In genomic region chr12:11769723-11770514, GRCh38 we compare ENCODE assay signal across 14 cellular contexts.
DNase-seq lines count a peak whose midpoint lies in the region; ATAC-seq and TF ChIP-seq lines count a peak whose summit lies in the region.
"Had no signal": no experiment of that assay in that cellular context is flagged by ENCODE, and none has a peak within 500 bp of the region (broad histone marks: within the 10 kb centered on the region; RNA-seq: fewer than 3 reads in every experiment).

No MANE protein-coding gene starts in this region.

- no peak overlapping the region for H3K4me3 Mint-ChIP-seq in activated CD4-positive, alpha-beta T cell treated with anti-CD3 and anti-CD28 coated beads for 36 hours
- H3K4me3 Mint-ChIP-seq in effector memory CD8-positive, alpha-beta T cell, result no peak overlapping the region

- peak overlapping the region; percentile 29 for H3K27ac Mint-ChIP-seq in activated CD4-positive, alpha-beta T cell treated with anti-CD3 and anti-CD28 coated beads for 36 hours
- peak overlapping the region; percentile 51 to 55 for H3K27ac Mint-ChIP-seq in effector memory CD8-positive, alpha-beta T cell

- peaks cover 98% of the 10 kb centered on the region for H3K4me1 Mint-ChIP-seq in activated CD4-positive, alpha-beta T cell treated with anti-CD3 and anti-CD28 coated beads for 36 hours
- H3K4me1 Mint-ChIP-seq in effector memory CD8-positive, alpha-beta T cell (ENCODE audit: low read depth in 2 of 2), result peaks cover 30 to 46% of the 10 kb centered on the region in 2 donors

- H3K9me3 ChIP-seq in PC-9 (ENCODE audit: insufficient read depth, low read depth) (peaks cover 4% of the 10 kb centered on the region; the same call in 1 of the 2 replicates), spleen (no peaks in the 10 kb centered on the region), gastrocnemius medialis (no peaks in the 10 kb centered on the region)
- H3K9me3 ChIP-seq: SK-N-SH had no signal

- no peaks in the 10 kb centered on the region for H3K9me2 ChIP-seq in PC-9 (ENCODE audit: insufficient read depth)
- H3K9me2 ChIP-seq: SK-N-SH had no signal

- H3K27ac ChIP-seq in PC-9 (no peak overlapping the region), spleen (peak overlapping the region in 5 of 8 donors; percentile 23 to 54 (median 49)), gastrocnemius medialis (no peak overlapping the region)

- ATAC-seq in activated CD4-positive, alpha-beta T cell treated with anti-CD3 and anti-CD28 coated beads for 36 hours, result no peak
- peak; percentile 44 for ATAC-seq in effector memory CD8-positive, alpha-beta T cell (replicated peaks)
- no peak for ATAC-seq in HG02840 (IDR thresholded peaks at IDR 0.05; ENCODE audit: low FRiP score, unreplicated experiment)
- ATAC-seq in HG02884 (IDR thresholded peaks at IDR 0.05; ENCODE audit: unreplicated experiment), result no peak
- ATAC-seq in gastrocnemius medialis, result no peak

- no peak for TF ChIP-seq POLR2A in spleen (IDR thresholded peaks at IDR 0.05)
- TF ChIP-seq POLR2A in gastrocnemius medialis (IDR thresholded peaks at IDR 0.05), result no peak

- H3K27me3 ChIP-seq in PC-9 (ENCODE audit: insufficient read depth, low read depth), result no peaks in the 10 kb centered on the region
- H3K27me3 ChIP-seq in spleen (replicated peaks in 1 of 7), result no peaks in the 10 kb centered on the region
- no peaks in the 10 kb centered on the region for H3K27me3 ChIP-seq in gastrocnemius medialis
- H3K27me3 ChIP-seq: dorsolateral prefrontal cortex had no signal

- H3K36me3 ChIP-seq in PC-9 (ENCODE audit: low read depth), result peaks cover 7% of the 10 kb centered on the region; the same call in 1 of the 2 replicates
- H3K36me3 ChIP-seq in spleen, result peaks cover 0 to 17% (median 0%) of the 10 kb centered on the region in 6 donors
- no peaks in the 10 kb centered on the region for H3K36me3 ChIP-seq in gastrocnemius medialis

- TSS peak; percentile 2 for BruUV-seq in PC-9 (replicated peaks; lab: Mats Ljungman, UMichigan)

- POLR2A ChIA-PET in activated CD4-positive, alpha-beta T cell treated with anti-CD3 and anti-CD28 coated beads for 36 hours (lab: Charles Lee), result no interaction called here
- POLR2A ChIA-PET in PC-9 (lab: Charles Lee; ENCODE audit: unreplicated experiment), result no interaction called here

- H3K4me3 ChIP-seq in PC-9 (no peak overlapping the region), spleen (no peak overlapping the region), gastrocnemius medialis (no peak overlapping the region)
- H3K4me3 ChIP-seq: dorsolateral prefrontal cortex had no signal

- H3K4me1 ChIP-seq in PC-9 (replicated peaks; ENCODE audit: insufficient read depth), result peaks cover 13% of the 10 kb centered on the region
- peaks cover 43 to 100% (median 70%) of the 10 kb centered on the region in 6 donors for H3K4me1 ChIP-seq in spleen
- H3K4me1 ChIP-seq in gastrocnemius medialis, result peaks cover 12 to 42% of the 10 kb centered on the region in 2 donors

- in situ Hi-C loops in gastrocnemius medialis (cut with MboI; ENCODE audit: low sequenced_read_pairs in 4 of 4), result no loop called here

- peaks cover 42% of the 10 kb centered on the region for H3K36me3 Mint-ChIP-seq in activated CD4-positive, alpha-beta T cell treated with anti-CD3 and anti-CD28 coated beads for 36 hours (ENCODE audit: low read depth)
- H3K36me3 Mint-ChIP-seq in effector memory CD8-positive, alpha-beta T cell (ENCODE audit: insufficient read depth), result peaks cover 5% of the 10 kb centered on the region

- peaks cover 14% of the 10 kb centered on the region for H3K79me2 ChIP-seq in PC-9 (ENCODE audit: low read depth)

- H3K4me2 ChIP-seq in PC-9, result no peak overlapping the region
- H3K4me2 ChIP-seq: SK-N-SH had no signal

- H3K9me3 Mint-ChIP-seq in activated CD4-positive, alpha-beta T cell treated with anti-CD3 and anti-CD28 coated beads for 36 hours (ENCODE audit: low read depth), result no peaks in the 10 kb centered on the region
- H3K9me3 Mint-ChIP-seq in effector memory CD8-positive, alpha-beta T cell, result no peaks in the 10 kb centered on the region

- DNase-seq in activated CD4-positive, alpha-beta T cell treated with anti-CD3 and anti-CD28 coated beads for 36 hours, result no peak
- no peak for DNase-seq in activated CD4-positive, alpha-beta T cell treated with anti-CD3 and anti-CD28 coated beads for 1 hour
- no peak for DNase-seq in PC-9
- DNase-seq in effector memory CD8-positive, alpha-beta T cell, result no peak
- DNase-seq in spleen, result no peak
- no peak for DNase-seq in gastrocnemius medialis
- DNase-seq: 8988T; activated T-cell treated with anti-CD3 and anti-CD28 coated beads, Interleukin-2, amount 50 U/mL, for 1 hour; dorsolateral prefrontal cortex; NCI-H2171; occipital lobe; SK-N-SH had no signal

- no peaks in the 10 kb centered on the region for H3K27me3 Mint-ChIP-seq in activated CD4-positive, alpha-beta T cell treated with anti-CD3 and anti-CD28 coated beads for 36 hours
- no peaks in the 10 kb centered on the region for H3K27me3 Mint-ChIP-seq in effector memory CD8-positive, alpha-beta T cell

- CTCF ChIA-PET in activated CD4-positive, alpha-beta T cell treated with anti-CD3 and anti-CD28 coated beads for 36 hours (lab: Charles Lee), result interaction anchor here (0.6 to 1.5 kb wide), 4 partner anchors 10 to 240 kb away, joined by 3 to 5 read pairs (median 4); no protein-coding TSS in a partner anchor
- CTCF ChIA-PET in PC-9 (lab: Charles Lee), result no interaction called here

- no peak for TF ChIP-seq CTCF in PC-9 (conservative IDR thresholded peaks at IDR 0.05)
- no peak for TF ChIP-seq CTCF in spleen (IDR thresholded peaks at IDR 0.05 in 8 of 11, conservative IDR thresholded peaks at IDR 0.05 in 3 of 11)
- TF ChIP-seq CTCF in gastrocnemius medialis (IDR thresholded peaks at IDR 0.05 in 4 of 5, conservative IDR thresholded peaks at IDR 0.05 in 1 of 5), result no peak

- peaks cover 12% of the 10 kb centered on the region; the same call in 1 of the 2 replicates for H3F3A ChIP-seq in PC-9 (ENCODE audit: insufficient read depth, low read depth)

- 0 out of 2 replicates have a peak, but pooled peaks cover 3% of the 10 kb centered on the region for H4K20me1 ChIP-seq in PC-9 (ENCODE audit: insufficient read depth)

- 47 to 64% (median 51%) methylated on average over 12 of the region's 12 CpGs for WGBS in spleen, 5 donors

- intact Hi-C loops in activated CD4-positive, alpha-beta T cell treated with anti-CD3 and anti-CD28 coated beads for 36 hours (cut with DNase I, micrococcal nuclease), result loop anchor here (2.0 to 10.0 kb wide), 7 partner anchors 58 to 945 kb away; partner anchors contain the start of gene CDKN1B (in 1 of the 2)
- intact Hi-C loops in PC-9 (cut with micrococcal nuclease; ENCODE audit: unreplicated experiment), result no loop called here
- intact Hi-C loops in spleen (cut with DNase I; ENCODE audit: low total_unique reads), result no loop called here
- intact Hi-C loops in gastrocnemius medialis (cut with DNase I; ENCODE audit: low total_unique reads), result no loop called here

- H2AFZ ChIP-seq in PC-9, result no peak overlapping the region

Comparison
In these comparisons a context has a peak if more than half of its experiments do, and no peak if none do; other contexts are left out.
1. H3K27ac ChIP-seq: peak in spleen (5 of 8); none in PC-9 (single experiment) and gastrocnemius medialis (0 of 4).
2. intact Hi-C loops: an anchor here in activated CD4-positive, alpha-beta T cell treated with anti-CD3 and anti-CD28 coated beads for 36 hours (2.0 to 10.0 kb wide); none called in PC-9, spleen and gastrocnemius medialis.